ENCODE assay signal across 1 cellular context in genomic region chr1:181251001-181251712, GRCh38.
TF ChIP-seq lines count a peak whose summit lies in the region.

No MANE protein-coding gene starts in this region.

TF ChIP-seq in HEK293, 187 proteins besides CTCF, POLR2A, EP300 and RAD21 (continued from another document):
- peak; percentile 35; the same call in 1 of the 2 replicates for TF ChIP-seq PRDM10 (tag by site-specific recombination; IDR thresholded peaks at IDR 0.05)
TF ChIP-seq in HEK293: peak in this region for 1.
